In the genomic region with DNA sequence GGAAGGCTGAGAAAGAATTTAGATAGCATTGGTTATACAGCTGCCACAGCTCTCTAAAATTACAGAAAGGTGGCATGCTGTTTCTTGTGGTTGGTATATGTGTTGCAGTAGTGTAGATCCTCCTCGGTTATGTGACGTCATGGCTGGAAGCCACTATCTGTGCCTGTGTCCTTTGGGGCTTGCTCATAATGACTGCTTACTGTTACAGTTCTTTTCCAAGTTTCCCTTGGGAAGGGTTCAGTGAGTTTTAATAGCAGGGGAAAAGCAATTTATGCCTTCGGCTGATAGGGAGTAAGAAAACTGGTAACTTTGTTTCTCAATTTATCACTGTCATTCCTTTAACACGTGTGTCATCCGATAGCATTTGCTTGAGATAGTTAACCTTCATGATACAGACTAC, we compare ENCODE assay signal across 19 cellular contexts. TPM values are rescaled to one million over a fixed set of nuclear protein-coding genes. Genes with fewer than 3 reads are reported as not detected.
DNase-seq lines count a peak whose midpoint lies in the region; ATAC-seq and TF ChIP-seq lines count a peak whose summit lies in the region.
"Had no signal": no experiment of that assay in that cellular context is flagged by ENCODE, and none has a peak within 500 bp of the region (broad histone marks: within the 10 kb centered on the region; RNA-seq: fewer than 3 reads in every experiment).

No MANE protein-coding gene starts in this region.

- intact Hi-C loops in Right ventricle myocardium inferior (cut with DNase I) = loop anchor here (5.0 kb wide), 1 partner anchor 88 kb away; no protein-coding TSS in a partner anchor
- intact Hi-C loops in body of pancreas (cut with DNase I) = no loop called here
- intact Hi-C loops in uterus (cut with DNase I; ENCODE audit: low total_unique reads) = no loop called here

- H3K79me2 ChIP-seq in neural progenitor cell (ENCODE audit: low read depth) = no peaks in the 10 kb centered on the region

- H3K4me1 Mint-ChIP-seq in neural progenitor cell = peaks cover 10% of the 10 kb centered on the region

- H3K27me3 ChIP-seq in right atrium auricular region = no peaks in the 10 kb centered on the region
- H3K27me3 ChIP-seq in body of pancreas = no peaks in the 10 kb centered on the region
- H3K27me3 ChIP-seq in neural progenitor cell = no peaks in the 10 kb centered on the region
- no peaks in the 10 kb centered on the region for H3K27me3 ChIP-seq in uterus

- H4K20me1 ChIP-seq in neural progenitor cell (ENCODE audit: low read depth) = peaks cover 11% of the 10 kb centered on the region

- no peaks in the 10 kb centered on the region for H3K27me3 Mint-ChIP-seq in neural progenitor cell (ENCODE audit: insufficient read depth, low read depth)

- no peaks in the 10 kb centered on the region for H3F3A ChIP-seq in neural progenitor cell (ENCODE audit: low read depth)

- H3K36me3 ChIP-seq in right atrium auricular region (peaks cover 19% of the 10 kb centered on the region), body of pancreas (replicated peaks in 1 of 2; ENCODE audit: insufficient read depth in 1 of 2, low read depth in 2 of 2) (peaks cover 0 to 16% of the 10 kb centered on the region in 2 donors), neural progenitor cell (no peaks in the 10 kb centered on the region), uterus (no peaks in the 10 kb centered on the region)

- H3K4me3 Mint-ChIP-seq in neural progenitor cell = no peak overlapping the region
- H3K4me3 Mint-ChIP-seq: CD14-positive monocyte had no signal

- no peaks in the 10 kb centered on the region for H3K4me1 ChIP-seq in right atrium auricular region
- H3K4me1 ChIP-seq in body of pancreas = no peaks in the 10 kb centered on the region
- peaks cover 39% of the 10 kb centered on the region for H3K4me1 ChIP-seq in neural progenitor cell
- no peaks in the 10 kb centered on the region for H3K4me1 ChIP-seq in uterus

- H3K4me3 ChIP-seq in right atrium auricular region (no peak overlapping the region), body of pancreas (no peak overlapping the region), neural progenitor cell (no peak overlapping the region), uterus (no peak overlapping the region)

- no peak overlapping the region for H3K9ac ChIP-seq in neural progenitor cell
- H3K9ac ChIP-seq: SK-N-SH had no signal

- no peak overlapping the region for H3K4me2 ChIP-seq in neural progenitor cell
- H3K4me2 ChIP-seq: SK-N-SH had no signal

- H3K9me3 ChIP-seq in right atrium auricular region = no peaks in the 10 kb centered on the region
- no peaks in the 10 kb centered on the region for H3K9me3 ChIP-seq in body of pancreas
- H3K9me3 ChIP-seq in neural progenitor cell (ENCODE audit: low read depth) = no peaks in the 10 kb centered on the region
- no peaks in the 10 kb centered on the region for H3K9me3 ChIP-seq in uterus
- H3K9me3 ChIP-seq: SK-N-SH had no signal

- H3K36me3 Mint-ChIP-seq in neural progenitor cell = peaks cover 35% of the 10 kb centered on the region

- H3K9me3 Mint-ChIP-seq in neural progenitor cell = no peaks in the 10 kb centered on the region
- H3K9me3 Mint-ChIP-seq: CD14-positive monocyte had no signal

- peak; percentile 38 for ATAC-seq in Right ventricle myocardium inferior
- ATAC-seq in body of pancreas = peak; percentile 21
- no peak for ATAC-seq in GM21737 (IDR thresholded peaks at IDR 0.05; ENCODE audit: unreplicated experiment)

- 36 to 73% methylated on average over 5 of the region's 5 CpGs for WGBS in body of pancreas, 2 donors

- peak overlapping the region; percentile 24 for H3K27ac Mint-ChIP-seq in neural progenitor cell
- H3K27ac Mint-ChIP-seq: CD14-positive monocyte had no signal

- peak; percentile 51 for DNase-seq in Right ventricle myocardium inferior (ENCODE audit: missing footprints)
- no peak for DNase-seq in right atrium auricular region (ENCODE audit: low spot score)
- peak in 3 of 4 donors; percentile 19 to 38 (median 33) for DNase-seq in body of pancreas
- no peak for DNase-seq in neural progenitor cell (ENCODE audit: low spot score)
- DNase-seq in uterus = no peak
- no peak for DNase-seq in pons (ENCODE audit: low spot score)
- DNase-seq in KG1 (lab: John Stamatoyannopoulos, UW) = no peak
- DNase-seq: COR-L47; DMS153; H7; IMR-90; NCI-H1436; NCI-H2029 treated with DMSO at 0.1 percent for 48 hours; NCI-H2227 treated with DMSO at 0.1 percent for 48 hours; NCI-H526; NK-92 treated with Interleukin-12 subunit alpha and Interleukin-12 subunit beta, amount 100 ng/mL, for 24 hours had no signal

- no peak overlapping the region for H2AFZ ChIP-seq in neural progenitor cell (replicated peaks)

- H3K27ac ChIP-seq in right atrium auricular region (no peak overlapping the region), body of pancreas (peak overlapping the region in 1 of 4 donors; percentile 5), neural progenitor cell (no peak overlapping the region), uterus (peak overlapping the region; percentile 69 to 73)

- TF ChIP-seq CTCF in right atrium auricular region (IDR thresholded peaks at IDR 0.05) (no peak), body of pancreas (IDR thresholded peaks at IDR 0.05) (no peak), neural progenitor cell (IDR thresholded peaks at IDR 0.05) (no peak), uterus (IDR thresholded peaks at IDR 0.05) (no peak)

- TF ChIP-seq POLR2A in body of pancreas (IDR thresholded peaks at IDR 0.05) (no peak), uterus (IDR thresholded peaks at IDR 0.05) (no peak)

RNA-seq across cellular contexts. Expression of gene POLD3, which starts 47.2 kb away (rescaled TPM):
- total RNA-seq in Right ventricle myocardium inferior (7.8 TPM), right atrium auricular region (1 to 10 TPM; 4.6 to 7.0 TPM), body of pancreas (10 to 100 TPM in 1 of 2 donors, 1 to 10 TPM in 1; 9.3 to 13.8 TPM), neural progenitor cell (ENCODE audit: low replicate concordance) (45.4 and 56.9 TPM in 2 replicates), uterus (10 to 100 TPM; 10.3 to 32.1 (median 21.3) TPM)

Comparison
In these comparisons a context has a peak if more than half of its experiments do, and no peak if none do; other contexts are left out.
1. DNase-seq: peak in Right ventricle myocardium inferior (single experiment) and body of pancreas (3 of 4); none in right atrium auricular region (single experiment), neural progenitor cell (single experiment), uterus (0 of 2), pons (single experiment) and KG1 (single experiment).
2. H3K27ac ChIP-seq: peak in uterus (2 of 2); none in right atrium auricular region (0 of 2) and neural progenitor cell (single experiment).